25 cellular contexts compared by ENCODE assay signal in genomic region chr10:89613582-89613981, GRCh38. TPM values are rescaled to one million over a fixed set of nuclear protein-coding genes. Genes with fewer than 3 reads are reported as not detected.
DNase-seq lines count a peak whose midpoint lies in the region; ATAC-seq and TF ChIP-seq lines count a peak whose summit lies in the region.
"Had no signal": no experiment of that assay in that cellular context is flagged by ENCODE, and none has a peak within 500 bp of the region (broad histone marks: within the 10 kb centered on the region; RNA-seq: fewer than 3 reads in every experiment).

No MANE protein-coding gene starts in this region.

- H3K18ac ChIP-seq in IMR-90 (ENCODE audit: low read depth, low read length) (no peak overlapping the region), mesenchymal stem cell (ENCODE audit: low read depth in 1 of 2, low read length in 2 of 2) (no peak overlapping the region)

- H3K27me3 ChIP-seq in IMR-90 (ENCODE audit: control insufficient read depth, insufficient read depth, low read length) = no peaks in the 10 kb centered on the region
- H3K27me3 ChIP-seq in mesenchymal stem cell (ENCODE audit: control insufficient read depth in 1 of 2, insufficient read depth in 1 of 2, low read length in 2 of 2) = no peaks in the 10 kb centered on the region
- H3K27me3 ChIP-seq: BLaER1 treated with 17β-estradiol and CSF1 and Interleukin-3, amounts not matched to agents 10 nM and 100 nM had no signal

- CTCF ChIA-PET in IMR-90 (lab: Yijun Ruan, JAX) = interaction anchor here (1.2 kb wide), 1 partner anchor 16 kb away, joined by 3 read pairs; no protein-coding TSS in a partner anchor

- H3K14ac ChIP-seq in IMR-90 (replicated peaks; ENCODE audit: low read depth, low read length) (0 out of 2 replicates have a peak overlapping the region, but pooled peaks have one; percentile 23), mesenchymal stem cell (ENCODE audit: low read length in 2 of 2) (no peak overlapping the region)

- no TSS peak for BruUV-seq in IMR-90 (replicated peaks; lab: Mats Ljungman, UMichigan)

- H3K79me1 ChIP-seq in IMR-90 (ENCODE audit: low read depth in 1 of 2, low read length in 2 of 2) (peaks cover 0 to 3% of the 10 kb centered on the region in 2 experiments; a peak in 1 of 4 replicates), mesenchymal stem cell (replicated peaks; ENCODE audit: low read length, poor library complexity, severe bottlenecking) (peaks cover 22% of the 10 kb centered on the region)

- H3K27ac ChIP-seq in IMR-90 (ENCODE audit: insufficient read depth, low read length) = no peak overlapping the region
- no peak overlapping the region for H3K27ac ChIP-seq in mesenchymal stem cell (ENCODE audit: low read length, poor library complexity, severe bottlenecking)
- H3K27ac ChIP-seq: A549; BLaER1 treated with 17β-estradiol and CSF1 and Interleukin-3, amounts not matched to agents 10 nM and 100 nM; HL-60; SK-N-MC had no signal

- H3K4ac ChIP-seq in IMR-90 (ENCODE audit: low read depth, low read length) (no peak overlapping the region), mesenchymal stem cell (ENCODE audit: low read depth in 1 of 2, low read length in 2 of 2) (no peak overlapping the region)

- H3K4me3 ChIP-seq in IMR-90 (ENCODE audit: insufficient read depth, low read depth, low read length) = no peak overlapping the region
- H3K4me3 ChIP-seq in fibroblast of mammary gland (ENCODE audit: control insufficient read depth, low read depth, low read length) = no peak overlapping the region
- no peak overlapping the region for H3K4me3 ChIP-seq in mesenchymal stem cell (ENCODE audit: insufficient read depth in 1 of 2, low read depth in 1 of 2, low read length in 2 of 2)
- H3K4me3 ChIP-seq in foreskin fibroblast (ENCODE audit: low read depth in 1 of 2, low read length in 2 of 2) = no peak overlapping the region
- H3K4me3 ChIP-seq: A549; BLaER1 treated with 17β-estradiol and CSF1 and Interleukin-3, amounts not matched to agents 10 nM and 100 nM; SK-N-MC had no signal

- H3K36me3 ChIP-seq in IMR-90 (ENCODE audit: control insufficient read depth, insufficient read depth, low read length) (peaks cover 4% of the 10 kb centered on the region; the same call in 1 of the 2 replicates), mesenchymal stem cell (ENCODE audit: control insufficient read depth in 1 of 2, insufficient read depth in 2 of 2, low read depth in 1 of 2, low read length in 2 of 2) (peaks cover 3 to 20% of the 10 kb centered on the region in 2 experiments)

- in situ Hi-C loops in IMR-90 (cut with MboI; ENCODE audit: low sequenced_read_pairs) = no loop called here

- dilution Hi-C loops in IMR-90 (cut with HindIII; ENCODE audit: low sequenced_read_pairs, unreplicated experiment) = no loop called here

- TF ChIP-seq CTCF in IMR-90 (conservative IDR thresholded peaks at IDR 0.05; ENCODE audit: low read depth, low read length) (no peak), fibroblast of mammary gland (conservative IDR thresholded peaks at IDR 0.05; ENCODE audit: control insufficient read depth, insufficient read depth, low read depth, low read length) (no peak), foreskin fibroblast (IDR thresholded peaks at IDR 0.05; ENCODE audit: low read depth, low read length) (no peak)

- no peak overlapping the region for H2AK9ac ChIP-seq in IMR-90 (replicated peaks; ENCODE audit: low read depth, low read length, poor library complexity)

- intact Hi-C loops in IMR-90 (cut with micrococcal nuclease) = no loop called here

- no peak overlapping the region for H4K5ac ChIP-seq in IMR-90 (ENCODE audit: low read depth, low read length)

- POLR2A ChIA-PET in IMR-90 (lab: Charles Lee; ENCODE audit: unreplicated experiment) = no interaction called here

- H3K4me1 ChIP-seq in IMR-90 (ENCODE audit: control insufficient read depth, insufficient read depth, low read length) (peaks cover 3% of the 10 kb centered on the region), mesenchymal stem cell (ENCODE audit: control insufficient read depth, insufficient read depth, low read depth, low read length) (no peaks in the 10 kb centered on the region)
- H3K4me1 ChIP-seq: A549 had no signal

- peak; percentile 35 for ATAC-seq in IMR-90 (ENCODE audit: low read depth)
- ATAC-seq: A549 had no signal

- H2AK5ac ChIP-seq in IMR-90 (ENCODE audit: low read depth, low read length) (no peak overlapping the region), mesenchymal stem cell (ENCODE audit: low read length, severe bottlenecking) (no peak overlapping the region)

- WGBS in IMR-90 (ENCODE audit: extremely low coverage in 2 of 2, insufficient read length in 1 of 2), 2 experiments = no CpG with 5 or more reads among the region's 3 CpGs
- WGBS in mesenchymal stem cell = 89% methylated on average over 2 of the region's 3 CpGs

- H3K23ac ChIP-seq in IMR-90 (ENCODE audit: low read depth, low read length) = no peak overlapping the region
- H3K23ac ChIP-seq in mesenchymal stem cell (ENCODE audit: low read length in 2 of 2) = no peak overlapping the region

- no peaks in the 10 kb centered on the region for H3K9me3 ChIP-seq in IMR-90 (ENCODE audit: control insufficient read depth, insufficient read depth, low read length)
- no peaks in the 10 kb centered on the region for H3K9me3 ChIP-seq in mesenchymal stem cell (ENCODE audit: control insufficient read depth, low read length)
- H3K9me3 ChIP-seq: A549 had no signal

- H2BK5ac ChIP-seq in IMR-90 (ENCODE audit: low read depth, low read length, poor library complexity, severe bottlenecking) (no peak overlapping the region), mesenchymal stem cell (ENCODE audit: low read depth, low read length, poor library complexity, severe bottlenecking) (no peak overlapping the region)

- no peak for TF ChIP-seq RAD21 in IMR-90 (IDR thresholded peaks at IDR 0.05; ENCODE audit: low read length)

- H3K4me2 ChIP-seq in IMR-90 (ENCODE audit: low read depth, low read length) = no peak overlapping the region
- no peak overlapping the region for H3K4me2 ChIP-seq in mesenchymal stem cell (ENCODE audit: low read length, poor library complexity, severe bottlenecking)
- H3K4me2 ChIP-seq: A549; BLaER1 treated with 17β-estradiol and CSF1 and Interleukin-3, amounts not matched to agents 10 nM and 100 nM had no signal

- H4K20me1 ChIP-seq in IMR-90 (ENCODE audit: insufficient read depth, low read length) = no peaks in the 10 kb centered on the region
- H4K20me1 ChIP-seq: BLaER1 treated with 17β-estradiol and CSF1 and Interleukin-3, amounts not matched to agents 10 nM and 100 nM had no signal

- no peak for TF ChIP-seq POLR2A in IMR-90 (IDR thresholded peaks at IDR 0.05; ENCODE audit: low read depth, low read length)

- H4K91ac ChIP-seq in IMR-90 (ENCODE audit: insufficient read depth, low read depth, low read length) = no peak overlapping the region
- H4K91ac ChIP-seq in mesenchymal stem cell (ENCODE audit: low read length) = no peak overlapping the region

- no peak for DNase-seq in IMR-90
- peak; percentile 59 for DNase-seq in amniotic epithelial cell (ENCODE audit: low read depth)
- DNase-seq in fibroblast of mammary gland (ENCODE audit: low read depth) = peak; percentile 6
- DNase-seq in mesenchymal stem cell = peak; percentile 68
- no peak for DNase-seq in SKM-1 (lab: John Stamatoyannopoulos, UW; ENCODE audit: unreplicated experiment)
- DNase-seq in foreskin fibroblast = no peak
- DNase-seq in effector CD4-positive, alpha-beta T cell = no peak
- DNase-seq: AML-193; Calu3; CD8-positive, alpha-beta memory T cell; DMS153; Karpas-422; NCI-H1092 treated with DMSO at 0.1 percent for 48 hours; NCI-H1436; NCI-H187; NCI-H2081 treated with DMSO at 0.1 percent for 48 hours; NCI-H2171; NCI-H226; NCI-H510A; NCI-H69; SIG-M5 had no signal

- H2BK20ac ChIP-seq in IMR-90 (ENCODE audit: low read depth, low read length) = no peak overlapping the region

- H2BK120ac ChIP-seq in IMR-90 (ENCODE audit: low read depth, low read length) (no peak overlapping the region), mesenchymal stem cell (ENCODE audit: low read depth, low read length) (no peak overlapping the region)

- no peak overlapping the region for H2BK12ac ChIP-seq in mesenchymal stem cell (ENCODE audit: low read length in 2 of 2)

- H2AFZ ChIP-seq in IMR-90 (replicated peaks; ENCODE audit: low read length, poor library complexity) (no peak overlapping the region), mesenchymal stem cell (ENCODE audit: low read depth, low read length) (no peak overlapping the region)

- H2BK15ac ChIP-seq in IMR-90 (ENCODE audit: low read depth, low read length) (no peak overlapping the region), mesenchymal stem cell (ENCODE audit: low read depth, poor library complexity, severe bottlenecking) (no peak overlapping the region)

- H3K56ac ChIP-seq in IMR-90 (ENCODE audit: extremely low read depth, insufficient read depth, low read length) = no peak overlapping the region

- H3K9ac ChIP-seq in IMR-90 (ENCODE audit: low read depth, low read length) (no peak overlapping the region), mesenchymal stem cell (ENCODE audit: low read length) (no peak overlapping the region)
- H3K9ac ChIP-seq: BLaER1 treated with 17β-estradiol and CSF1 and Interleukin-3, amounts not matched to agents 10 nM and 100 nM had no signal

- H4K8ac ChIP-seq in IMR-90 (ENCODE audit: low read depth in 2 of 2, low read length in 2 of 2) (no peak overlapping the region), mesenchymal stem cell (ENCODE audit: low read length) (no peak overlapping the region)

- no peaks in the 10 kb centered on the region; the same call in 1 of the 2 replicates for H3K9me1 ChIP-seq in IMR-90 (ENCODE audit: insufficient read depth, low read length)

TF ChIP-seq in IMR-90, 13 proteins besides CTCF, POLR2A, EP300 and RAD21 (continues in another document):
- no peak for TF ChIP-seq CHD1 (IDR thresholded peaks at IDR 0.05; ENCODE audit: low read depth, low read length)
- TF ChIP-seq, protein P1, sequence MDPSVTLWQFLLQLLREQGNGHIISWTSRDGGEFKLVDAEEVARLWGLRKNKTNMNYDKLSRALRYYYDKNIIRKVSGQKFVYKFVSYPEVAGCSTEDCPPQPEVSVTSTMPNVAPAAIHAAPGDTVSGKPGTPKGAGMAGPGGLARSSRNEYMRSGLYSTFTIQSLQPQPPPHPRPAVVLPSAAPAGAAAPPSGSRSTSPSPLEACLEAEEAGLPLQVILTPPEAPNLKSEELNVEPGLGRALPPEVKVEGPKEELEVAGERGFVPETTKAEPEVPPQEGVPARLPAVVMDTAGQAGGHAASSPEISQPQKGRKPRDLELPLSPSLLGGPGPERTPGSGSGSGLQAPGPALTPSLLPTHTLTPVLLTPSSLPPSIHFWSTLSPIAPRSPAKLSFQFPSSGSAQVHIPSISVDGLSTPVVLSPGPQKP (IDR thresholded peaks at IDR 0.05; ENCODE audit: borderline replicate concordance, low read depth, low read length) = no peak
- TF ChIP-seq RCOR1 (IDR thresholded peaks at IDR 0.05; ENCODE audit: insufficient replicate concordance, low read length) = no peak
- TF ChIP-seq MAZ (IDR thresholded peaks at IDR 0.05; ENCODE audit: borderline replicate concordance, low read depth, low read length) = no peak
- TF ChIP-seq BHLHE40 (IDR thresholded peaks at IDR 0.05; ENCODE audit: low read depth, low read length) = no peak

RNA-seq across cellular contexts. Expression of gene PANK1, which starts 31.5 kb away (rescaled TPM):
- 6.7 and 8.8 TPM in 2 replicates for total RNA-seq in IMR-90 (2012; rRNA removed)
- 3.0 TPM in 2 replicates for polyA plus RNA-seq in IMR-90 (2012; rRNA removed)
- polyA plus RNA-seq in IMR-90 (2012; cell fraction: cytosol; rRNA removed) = 0.77 and 0.88 TPM in 2 replicates
- 0.70 and 2.1 TPM in 2 replicates for polyA plus RNA-seq in IMR-90 (2012; cell fraction: nucleus; rRNA removed; ENCODE audit: low replicate concordance)
- 6.9 TPM for polyA plus RNA-seq in mesenchymal stem cell (2013, experiment 1 of 2)
- 7.7 TPM for polyA plus RNA-seq in mesenchymal stem cell (2013, experiment 2 of 2)

Comparison
In these comparisons a context has a peak if more than half of its experiments do, and no peak if none do; other contexts are left out.
1. DNase-seq: peak in amniotic epithelial cell (single experiment), fibroblast of mammary gland (single experiment) and mesenchymal stem cell (single experiment); none in IMR-90 (single experiment), SKM-1 (single experiment), foreskin fibroblast (0 of 2) and effector CD4-positive, alpha-beta T cell (single experiment).